In the genomic region with DNA sequence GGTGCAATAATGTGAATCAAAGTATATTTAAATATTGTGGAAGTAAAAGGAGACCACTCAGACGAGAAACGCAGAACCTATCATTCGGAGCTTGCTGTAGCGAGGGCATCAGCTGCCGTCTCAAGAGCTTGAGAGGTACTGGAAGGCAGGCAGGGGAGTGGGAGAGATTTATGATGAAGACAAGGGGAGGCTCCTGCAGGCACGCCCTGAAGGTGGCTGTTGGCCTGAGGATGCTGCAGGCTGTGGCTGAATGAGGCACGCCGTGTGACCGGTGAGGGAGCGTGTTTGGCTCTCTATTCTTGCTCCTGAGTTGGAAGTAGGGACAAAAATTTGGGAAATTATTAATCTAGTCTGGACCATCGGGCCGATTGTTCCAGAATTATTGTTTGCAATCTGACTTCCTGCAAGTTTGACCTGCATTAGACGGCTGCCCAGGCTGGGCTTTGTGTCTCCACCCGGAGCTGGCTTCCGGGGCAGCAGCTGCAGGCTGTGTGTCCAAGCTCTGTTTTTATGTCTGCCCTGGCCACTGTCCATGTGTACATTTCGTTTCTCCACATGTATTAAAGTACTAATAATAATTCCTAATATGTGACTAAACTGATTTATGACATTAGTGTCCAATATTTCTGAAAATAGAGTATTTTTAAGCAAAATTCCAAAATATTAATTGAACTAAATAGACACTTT, we compare ENCODE assay signal across 8 cellular contexts.
DNase-seq lines count a peak whose midpoint lies in the region; ATAC-seq, FAIRE-seq and TF ChIP-seq lines count a peak whose summit lies in the region.

No MANE protein-coding gene starts in this region.

- TF ChIP-seq CTCF in K562 (IDR thresholded peaks at IDR 0.05 in 2 of 3, conservative IDR thresholded peaks at IDR 0.05 in 1 of 3; ENCODE audit: insufficient read depth in 2 of 3, low read depth in 1 of 3, low read length in 3 of 3) (no peak), sigmoid colon (IDR thresholded peaks at IDR 0.05) (no peak)

- peaks cover 4% of the 10 kb centered on the region; the same call in 1 of the 2 replicates for H3K9me3 ChIP-seq in K562 (replicated peaks; ENCODE audit: control insufficient read depth, insufficient read depth, low read depth, low read length)
- H3K9me3 ChIP-seq in sigmoid colon: no peaks in the 10 kb centered on the region

- intact Hi-C loops in K562 (cut with micrococcal nuclease): loop anchor here (2.0 kb wide), 1 partner anchor 25 kb away; no protein-coding TSS in a partner anchor
- intact Hi-C loops in sigmoid colon (cut with DNase I): loop anchor here (2.0 kb wide), 1 partner anchor 91 kb away; a partner anchor contains a TSS

- in situ Hi-C loops in K562 (cut with MboI): no loop called here

- WGBS in K562 (ENCODE audit: insufficient coverage, low coverage, missing lambda C conversion rate): 65% methylated on average over 15 of the region's 16 CpGs
- 59 to 61% methylated on average over 16 of the region's 16 CpGs for whole genome bisulfite sequencing in sigmoid colon, 2 donors

- H3K27me3 ChIP-seq in K562 (ENCODE audit: control insufficient read depth in 2 of 2, insufficient read depth in 2 of 2, low read length in 2 of 2) (no peaks in the 10 kb centered on the region), sigmoid colon (no peaks in the 10 kb centered on the region)

- H4K20me1 ChIP-seq in K562 (replicated peaks; ENCODE audit: control insufficient read depth, insufficient read depth, low read length): no peaks in the 10 kb centered on the region

- H3K36me3 ChIP-seq in K562 (ENCODE audit: control insufficient read depth, insufficient read depth, low read length) (no peaks in the 10 kb centered on the region), sigmoid colon (no peaks in the 10 kb centered on the region)

- H3K9ac ChIP-seq in K562 (ENCODE audit: insufficient read depth in 1 of 2, low read depth in 2 of 2, low read length in 2 of 2): peak overlapping the region in 1 of 2 experiments; percentile 55; a peak in 1 of 4 replicates

- CTCF ChIA-PET in K562 (lab: Yijun Ruan, JAX; ENCODE audit: low intra/inter-chr PET ratio): no interaction called here

- DNase-seq in GM03348 (ENCODE audit: low spot score): peak; percentile 63
- no peak for DNase-seq in K562 (ENCODE audit: extremely low read depth in 1 of 4, low spot score in 3 of 4)
- peak; percentile 49 for DNase-seq in iris pigment epithelial cell (ENCODE audit: low read depth)
- peak; percentile 78 for DNase-seq in sigmoid colon
- no peak for DNase-seq in SW 1271 (lab: John Stamatoyannopoulos, UW)
- no peak for DNase-seq in putamen (ENCODE audit: low spot score)
- no peak for DNase-seq in NCI-H510A treated with DMSO at 0.1 percent for 48 hours (lab: John Stamatoyannopoulos, UW)
- DNase-seq in stimulated activated CD4-positive, alpha-beta T cell treated with anti-CD3 and anti-CD28 coated beads, Interleukin-1b, Interleukin-23, amount 100 ng/mL, for 48 hours: no peak

- TF ChIP-seq POLR2A in K562 (conservative IDR thresholded peaks at IDR 0.05): no peak
- no peak for TF ChIP-seq POLR2A in sigmoid colon (IDR thresholded peaks at IDR 0.05)

- H3K79me2 ChIP-seq in K562 (ENCODE audit: control insufficient read depth, insufficient read depth, low read length): no peaks in the 10 kb centered on the region

- H3K4me2 ChIP-seq in K562 (ENCODE audit: insufficient read depth, low read length): no peak overlapping the region

- BruUV-seq in K562 (replicated peaks; lab: Mats Ljungman, UMichigan): no TSS peak

- H3K4me3 ChIP-seq in K562 (no peak overlapping the region), sigmoid colon (peak overlapping the region in 2 of 4 donors; percentile 5 to 15)

- FAIRE-seq in K562 (lab: Jason Lieb, UNC): no peak

- TF ChIP-seq EP300 in K562 (IDR thresholded peaks at IDR 0.05; ENCODE audit: low read length) (no peak), sigmoid colon (IDR thresholded peaks at IDR 0.05) (no peak)

- H3K27ac ChIP-seq in K562 (ENCODE audit: extremely low read depth, low read depth, low read length): no peak overlapping the region
- peak overlapping the region; percentile 77 to 94 (median 84) for H3K27ac ChIP-seq in sigmoid colon

- POLR2A ChIA-PET in K562 (lab: Yijun Ruan, JAX): interaction anchor here (1.0 kb wide), 1 partner anchor 12 kb away, joined by 3 read pairs; no protein-coding TSS in a partner anchor

- H3K9me1 ChIP-seq in K562 (ENCODE audit: control insufficient read depth, insufficient read depth, low read length): no peaks in the 10 kb centered on the region

- no peak for TF ChIP-seq RAD21 in K562 (CRISPR knock-in tag; conservative IDR thresholded peaks at IDR 0.05 in 1 of 2, IDR thresholded peaks at IDR 0.05 in 1 of 2)

- 0 out of 3 replicates have a peak, but pooled peaks have one; percentile 39 for ATAC-seq in K562

- H2AFZ ChIP-seq in K562 (ENCODE audit: low read depth, low read length): peak overlapping the region; percentile 22; the same call in 1 of the 2 replicates

- peaks cover 3 to 11% of the 10 kb centered on the region in 2 experiments; a peak in 3 of 5 replicates for H3K4me1 ChIP-seq in K562 (replicated peaks in 1 of 2; ENCODE audit: control insufficient read depth in 2 of 2, insufficient read depth in 2 of 2, low read length in 2 of 2)
- H3K4me1 ChIP-seq in sigmoid colon: peaks cover 0 to 26% (median 23%) of the 10 kb centered on the region in 4 donors

TF ChIP-seq in K562, 482 proteins besides CTCF, POLR2A, EP300 and RAD21:
- TF ChIP-seq SMC3 (conservative IDR thresholded peaks at IDR 0.05; ENCODE audit: insufficient read depth, low read depth, low read length) (no peak), TEAD1 (CRISPR knock-in tag; IDR thresholded peaks at IDR 0.05) (no peak), PTRF (tag; IDR thresholded peaks at IDR 0.05) (no peak), CBX5 (IDR thresholded peaks at IDR 0.05; ENCODE audit: borderline replicate concordance, low read depth) (no peak), KLF1 (tag; IDR thresholded peaks at IDR 0.05) (no peak), EP400 (IDR thresholded peaks at IDR 0.05) (no peak), FOXJ2 (tag; IDR thresholded peaks at IDR 0.05) (no peak), ZNF584 (CRISPR knock-in tag; IDR thresholded peaks at IDR 0.05; ENCODE audit: low read depth) (no peak), ZBTB7A (IDR thresholded peaks at IDR 0.05; ENCODE audit: borderline replicate concordance, control insufficient read depth, low read depth, low read length) (no peak), YBX1 (IDR thresholded peaks at IDR 0.05) (no peak), BRD4 (IDR thresholded peaks at IDR 0.05) (no peak), DMBX1 (CRISPR knock-in tag; IDR thresholded peaks at IDR 0.05; ENCODE audit: borderline replicate concordance) (no peak), POLR2AphosphoS5 (IDR thresholded peaks at IDR 0.05; ENCODE audit: control insufficient read depth, insufficient read depth, low read depth, low read length) (no peak)
- TF ChIP-seq, protein P1, sequence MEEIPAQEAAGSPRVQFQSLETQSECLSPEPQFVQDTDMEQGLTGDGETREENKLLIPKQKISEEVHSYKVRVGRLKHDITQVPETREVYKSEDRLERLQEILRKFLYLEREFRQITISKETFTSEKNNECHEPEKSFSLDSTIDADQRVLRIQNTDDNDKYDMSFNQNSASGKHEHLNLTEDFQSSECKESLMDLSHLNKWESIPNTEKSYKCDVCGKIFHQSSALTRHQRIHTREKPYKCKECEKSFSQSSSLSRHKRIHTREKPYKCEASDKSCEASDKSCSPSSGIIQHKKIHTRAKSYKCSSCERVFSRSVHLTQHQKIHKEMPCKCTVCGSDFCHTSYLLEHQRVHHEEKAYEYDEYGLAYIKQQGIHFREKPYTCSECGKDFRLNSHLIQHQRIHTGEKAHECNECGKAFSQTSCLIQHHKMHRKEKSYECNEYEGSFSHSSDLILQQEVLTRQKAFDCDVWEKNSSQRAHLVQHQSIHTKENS (CRISPR knock-in tag; IDR thresholded peaks at IDR 0.05): no peak
- TF ChIP-seq, protein P2, sequence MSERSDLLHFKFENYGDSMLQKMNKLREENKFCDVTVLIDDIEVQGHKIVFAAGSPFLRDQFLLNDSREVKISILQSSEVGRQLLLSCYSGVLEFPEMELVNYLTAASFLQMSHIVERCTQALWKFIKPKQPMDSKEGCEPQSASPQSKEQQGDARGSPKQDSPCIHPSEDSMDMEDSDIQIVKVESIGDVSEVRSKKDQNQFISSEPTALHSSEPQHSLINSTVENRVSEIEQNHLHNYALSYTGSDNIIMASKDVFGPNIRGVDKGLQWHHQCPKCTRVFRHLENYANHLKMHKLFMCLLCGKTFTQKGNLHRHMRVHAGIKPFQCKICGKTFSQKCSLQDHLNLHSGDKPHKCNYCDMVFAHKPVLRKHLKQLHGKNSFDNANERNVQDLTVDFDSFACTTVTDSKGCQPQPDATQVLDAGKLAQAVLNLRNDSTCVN (CRISPR knock-in tag; IDR thresholded peaks at IDR 0.05): no peak

Comparison
In these comparisons a context has a peak if more than half of its experiments do, and no peak if none do; other contexts are left out.
1. DNase-seq: peak in GM03348 (single experiment), iris pigment epithelial cell (single experiment) and sigmoid colon (single experiment); none in K562 (0 of 4), SW 1271 (0 of 2), putamen (single experiment), NCI-H510A treated with DMSO at 0.1 percent for 48 hours (single experiment) and stimulated activated CD4-positive, alpha-beta T cell treated with anti-CD3 and anti-CD28 coated beads, Interleukin-1b, Interleukin-23, amount 100 ng/mL, for 48 hours (single experiment).